ENCODE assay signal across 16 cellular contexts in the genomic region with DNA sequence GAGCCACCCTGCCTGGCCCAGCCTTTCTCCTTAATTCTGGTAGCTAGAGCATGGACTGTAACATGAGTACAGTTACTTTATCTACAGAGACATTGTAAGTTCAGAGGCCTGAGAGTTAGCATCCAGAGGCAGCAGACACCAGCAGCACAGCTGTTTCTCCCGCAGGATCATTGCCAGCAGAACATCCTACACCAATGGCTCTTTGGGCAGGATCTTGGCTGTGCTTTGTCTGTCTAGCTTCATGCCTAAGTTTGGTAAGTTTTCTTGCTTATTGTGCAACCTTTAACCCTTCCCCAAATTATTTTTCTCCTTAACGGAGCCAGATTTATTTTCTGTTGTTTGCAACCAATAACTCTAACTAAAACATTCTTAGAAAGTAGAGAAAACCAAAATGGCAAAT. TPM values are rescaled to one million over a fixed set of nuclear protein-coding genes. Genes with fewer than 3 reads are reported as not detected.
DNase-seq lines count a peak whose midpoint lies in the region; TF ChIP-seq lines count a peak whose summit lies in the region.
"Had no signal": no experiment of that assay in that cellular context is flagged by ENCODE, and none has a peak within 500 bp of the region (broad histone marks: within the 10 kb centered on the region; RNA-seq: fewer than 3 reads in every experiment).

No MANE protein-coding gene starts in this region.

- H3K4me3 ChIP-seq in AG10803 (ENCODE audit: low read length), result no peak overlapping the region
- no peak overlapping the region for H3K4me3 ChIP-seq in SJCRH30
- H3K4me3 ChIP-seq in fibroblast of the aortic adventitia (ENCODE audit: low read depth, low read length), result no peak overlapping the region
- H3K4me3 ChIP-seq in skeletal muscle cell (ENCODE audit: low read depth, low read length), result no peak overlapping the region
- H3K4me3 ChIP-seq in Peyer's patch, result no peak overlapping the region
- H3K4me3 ChIP-seq: BLaER1 treated with 17β-estradiol and CSF1 and Interleukin-3, amounts not matched to agents 10 nM and 100 nM; GM12878; GM23338 had no signal

- TF ChIP-seq POLR2A in Peyer's patch (IDR thresholded peaks at IDR 0.05), result no peak

- no peaks in the 10 kb centered on the region for H3K27me3 ChIP-seq in SJCRH30
- H3K27me3 ChIP-seq in Peyer's patch, result no peaks in the 10 kb centered on the region
- H3K27me3 ChIP-seq: BLaER1 treated with 17β-estradiol and CSF1 and Interleukin-3, amounts not matched to agents 10 nM and 100 nM had no signal

- H3K9me3 ChIP-seq in SJCRH30 (replicated peaks), result no peaks in the 10 kb centered on the region; the same call in 1 of the 2 replicates
- no peaks in the 10 kb centered on the region for H3K9me3 ChIP-seq in Peyer's patch

- H3K27ac ChIP-seq in SJCRH30 (no peak overlapping the region), Peyer's patch (no peak overlapping the region)
- H3K27ac ChIP-seq: BLaER1 treated with 17β-estradiol and CSF1 and Interleukin-3, amounts not matched to agents 10 nM and 100 nM had no signal

- intact Hi-C loops in posterior vena cava (cut with DNase I), result no loop called here

- peak; percentile 12 for DNase-seq in AG10803 (ENCODE audit: low read depth)
- peak; percentile 63 to 84 for DNase-seq in SJCRH30
- DNase-seq in fibroblast of the aortic adventitia (ENCODE audit: low read depth), result peak; percentile 23
- peak; percentile 16 for DNase-seq in skeletal muscle cell (ENCODE audit: low read depth)
- no peak for DNase-seq in posterior vena cava (ENCODE audit: low spot score)
- DNase-seq in Peyer's patch, result no peak
- DNase-seq in C1 segment of cervical spinal cord (lab: John Stamatoyannopoulos, UW), result no peak
- DNase-seq: 8988T; Calu3; CD4-positive, alpha-beta T cell; DMS 273 treated with DMSO at 0.1 percent for 48 hours; H7 had no signal

- H3K4me1 ChIP-seq in SJCRH30, result peaks cover 3% of the 10 kb centered on the region
- H3K4me1 ChIP-seq in Peyer's patch, result no peaks in the 10 kb centered on the region

- TF ChIP-seq CTCF in AG10803 (conservative IDR thresholded peaks at IDR 0.05; ENCODE audit: low read length) (no peak), fibroblast of the aortic adventitia (IDR thresholded peaks at IDR 0.05; ENCODE audit: insufficient read depth, low read length) (no peak), Peyer's patch (IDR thresholded peaks at IDR 0.05) (no peak)

- no peaks in the 10 kb centered on the region for H3K36me3 ChIP-seq in SJCRH30
- no peaks in the 10 kb centered on the region for H3K36me3 ChIP-seq in Peyer's patch

RNA-seq across cellular contexts. Expression of a gene that starts 21.6 kb away (rescaled TPM):
- not detected in 2 replicates for total RNA-seq in SJCRH30 (2014; rRNA removed; shearing (Covaris generic))
- total RNA-seq in fibroblast of the aortic adventitia (ENCODE audit: low replicate concordance) (not detected in 2 replicates), posterior vena cava (not detected), Peyer's patch (not detected)
- total RNA-seq: Calu3; CD4-positive, alpha-beta T cell; Daoy; GM12878; GM23338; H7 had no signal

RNA-seq across cellular contexts. Expression of a gene that starts 38.4 kb away (rescaled TPM):
- 82.9 and 85.4 TPM in 2 replicates for total RNA-seq in SJCRH30 (2014; rRNA removed; shearing (Covaris generic))
- total RNA-seq in fibroblast of the aortic adventitia (ENCODE audit: low replicate concordance) (17.2 and 87.1 TPM in 2 replicates), posterior vena cava (10 to 100 TPM; 55.7 to 67.4 TPM), Peyer's patch (10 to 100 TPM; 21.9 to 49.5 (median 24.6) TPM)

RNA-seq across cellular contexts. Expression of a gene that starts 46.6 kb away (rescaled TPM):
- total RNA-seq in SJCRH30 (2014; rRNA removed; shearing (Covaris generic)), result 22.2 and 32.0 TPM in 2 replicates
- total RNA-seq in fibroblast of the aortic adventitia (ENCODE audit: low replicate concordance) (41.8 and 67.7 TPM in 2 replicates), posterior vena cava (10 to 100 TPM; 33.4 to 43.5 TPM), Peyer's patch (10 to 100 TPM; 33.8 to 58.9 (median 49.7) TPM)

Comparison
In these comparisons a context has a peak if more than half of its experiments do, and no peak if none do; other contexts are left out.
1. DNase-seq: peak in AG10803 (single experiment), SJCRH30 (2 of 2), fibroblast of the aortic adventitia (single experiment) and skeletal muscle cell (single experiment); none in posterior vena cava (single experiment), Peyer's patch (0 of 3) and C1 segment of cervical spinal cord (0 of 14).